ENCODE assay signal across 36 cellular contexts in the genomic region with DNA sequence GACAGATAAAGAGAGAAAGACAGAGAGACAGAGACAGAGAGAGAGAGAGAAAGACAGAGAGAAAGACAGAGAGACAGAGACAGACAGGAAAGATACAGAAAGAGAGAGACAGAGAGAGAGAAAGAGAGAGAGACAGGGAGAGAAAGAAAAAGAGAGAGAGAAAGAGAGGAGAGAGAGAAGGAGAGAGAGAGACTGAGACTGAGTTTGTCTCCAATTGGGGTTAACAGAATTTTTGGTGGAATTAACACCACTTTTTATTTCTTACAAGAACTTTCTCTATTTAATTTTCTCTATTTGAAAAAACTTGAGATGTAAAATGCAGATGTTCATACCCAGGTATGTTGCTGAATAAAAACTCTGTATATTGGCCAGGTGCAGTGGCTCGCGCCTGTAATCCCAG. TPM values are rescaled to one million over a fixed set of nuclear protein-coding genes. Genes with fewer than 3 reads are reported as not detected.
DNase-seq lines count a peak whose midpoint lies in the region; ATAC-seq and TF ChIP-seq lines count a peak whose summit lies in the region.
"Had no signal": no experiment of that assay in that cellular context is flagged by ENCODE, and none has a peak within 500 bp of the region (broad histone marks: within the 10 kb centered on the region; RNA-seq: fewer than 3 reads in every experiment).

No MANE protein-coding gene starts in this region.

- peaks cover 63% of the 10 kb centered on the region for H3K4me1 Mint-ChIP-seq in HFFc6 (ENCODE audit: low read depth)
- peaks cover 30% of the 10 kb centered on the region for H3K4me1 Mint-ChIP-seq in glutamatergic neuron (ENCODE audit: low read depth, unreplicated experiment)
- peaks cover 4% of the 10 kb centered on the region for H3K4me1 Mint-ChIP-seq in nephron progenitor cell
- no peaks in the 10 kb centered on the region for H3K4me1 Mint-ChIP-seq in activated naive CD4-positive, alpha-beta T cell treated with anti-CD3 and anti-CD28 coated beads for 36 hours (ENCODE audit: low read depth)
- H3K4me1 Mint-ChIP-seq: B cell; CD14-positive monocyte; CD4-positive, alpha-beta memory T cell; CD4-positive, CD25-positive, alpha-beta regulatory T cell; CD8-positive, alpha-beta memory T cell had no signal

- H3K4me3 ChIP-seq in HEK293 (ENCODE audit: low read depth, low read length): no peak overlapping the region
- H3K4me3 ChIP-seq: A549; BLaER1; BLaER1 treated with 17β-estradiol and CSF1 and Interleukin-3, amounts not matched to agents 10 nM and 100 nM had no signal

- H3K27ac Mint-ChIP-seq in HFFc6 (peak overlapping the region; percentile 56), glutamatergic neuron (ENCODE audit: unreplicated experiment) (peak overlapping the region; percentile 17), nephron progenitor cell (peak overlapping the region; percentile 44)
- H3K27ac Mint-ChIP-seq in activated naive CD4-positive, alpha-beta T cell treated with anti-CD3 and anti-CD28 coated beads for 36 hours: no peak overlapping the region
- H3K27ac Mint-ChIP-seq: B cell; CD14-positive monocyte; CD4-positive, alpha-beta T cell; CD4-positive, CD25-positive, alpha-beta regulatory T cell; CD8-positive, alpha-beta memory T cell; CD8-positive, alpha-beta T cell had no signal

- TF ChIP-seq CTCF in HEK293 (tag by site-specific recombination; IDR thresholded peaks at IDR 0.05) (no peak), HFFc6 (IDR thresholded peaks at IDR 0.05) (no peak), glutamatergic neuron (IDR thresholded peaks at IDR 0.05; ENCODE audit: partially characterized antibody, unreplicated experiment) (no peak), nephron progenitor cell (IDR thresholded peaks at IDR 0.05) (no peak)

- intact Hi-C loops in activated naive CD4-positive, alpha-beta T cell treated with anti-CD3 and anti-CD28 coated beads for 36 hours (cut with micrococcal nuclease): no loop called here

- H3K4me1 ChIP-seq in HEK293 (ENCODE audit: control insufficient read depth, insufficient read depth, low read length): no peaks in the 10 kb centered on the region
- H3K4me1 ChIP-seq: Caco-2 had no signal

- H3K27me3 Mint-ChIP-seq in HFFc6 (ENCODE audit: insufficient read depth): peaks cover 3% of the 10 kb centered on the region
- H3K27me3 Mint-ChIP-seq in glutamatergic neuron (ENCODE audit: unreplicated experiment): peaks cover 3% of the 10 kb centered on the region
- peaks cover 6% of the 10 kb centered on the region for H3K27me3 Mint-ChIP-seq in nephron progenitor cell (ENCODE audit: low read depth, poor library complexity)
- peaks cover 10% of the 10 kb centered on the region for H3K27me3 Mint-ChIP-seq in activated naive CD4-positive, alpha-beta T cell treated with anti-CD3 and anti-CD28 coated beads for 36 hours (ENCODE audit: low read depth)
- H3K27me3 Mint-ChIP-seq: B cell; CD4-positive, alpha-beta T cell; CD4-positive, CD25-positive, alpha-beta regulatory T cell had no signal

- no peak overlapping the region for H3K27ac ChIP-seq in HEK293 (ENCODE audit: extremely low read depth, low read depth, low read length)
- H3K27ac ChIP-seq: 22Rv1; A549; BLaER1; BLaER1 treated with 17β-estradiol and CSF1 and Interleukin-3, amounts not matched to agents 10 nM and 100 nM; C4-2B had no signal

- H3K9me3 ChIP-seq in HEK293 (ENCODE audit: control insufficient read depth, insufficient read depth, low read depth, low read length): no peaks in the 10 kb centered on the region
- H3K9me3 ChIP-seq: A549; BE2C; BLaER1; BLaER1 treated with 17β-estradiol and CSF1 and Interleukin-3, amounts not matched to agents 10 nM and 100 nM; Caco-2 had no signal

- H3K4me3 Mint-ChIP-seq in HFFc6 (no peak overlapping the region; the same call in 1 of the 2 replicates), glutamatergic neuron (ENCODE audit: unreplicated experiment) (peak overlapping the region; percentile 66), nephron progenitor cell (no peak overlapping the region)
- no peak overlapping the region for H3K4me3 Mint-ChIP-seq in activated naive CD4-positive, alpha-beta T cell treated with anti-CD3 and anti-CD28 coated beads for 36 hours
- H3K4me3 Mint-ChIP-seq: B cell; CD14-positive monocyte; CD4-positive, alpha-beta memory T cell; CD4-positive, alpha-beta T cell; CD4-positive, CD25-positive, alpha-beta regulatory T cell; CD8-positive, alpha-beta memory T cell; CD8-positive, alpha-beta T cell had no signal

- POLR2A ChIA-PET in HEK293 (lab: Yijun Ruan, JAX): no interaction called here

- H3K9me3 Mint-ChIP-seq in HFFc6: no peaks in the 10 kb centered on the region
- peaks cover 5% of the 10 kb centered on the region for H3K9me3 Mint-ChIP-seq in glutamatergic neuron (ENCODE audit: unreplicated experiment)
- no peaks in the 10 kb centered on the region for H3K9me3 Mint-ChIP-seq in nephron progenitor cell
- H3K9me3 Mint-ChIP-seq in activated naive CD4-positive, alpha-beta T cell treated with anti-CD3 and anti-CD28 coated beads for 36 hours: no peaks in the 10 kb centered on the region
- H3K9me3 Mint-ChIP-seq: CD4-positive, alpha-beta T cell; CD8-positive, alpha-beta T cell had no signal

- H3K36me3 ChIP-seq in HEK293 (ENCODE audit: control insufficient read depth in 2 of 2, insufficient read depth in 1 of 2, low read length in 2 of 2): peaks cover 0 to 10% of the 10 kb centered on the region in 2 experiments; a peak in 2 of 3 replicates
- H3K36me3 ChIP-seq: BE2C; BLaER1; BLaER1 treated with 17β-estradiol and CSF1 and Interleukin-3, amounts not matched to agents 10 nM and 100 nM had no signal

- peaks cover 61% of the 10 kb centered on the region for H3K36me3 Mint-ChIP-seq in HFFc6 (ENCODE audit: low read depth)
- H3K36me3 Mint-ChIP-seq in glutamatergic neuron (ENCODE audit: unreplicated experiment): peaks cover 9% of the 10 kb centered on the region
- no peaks in the 10 kb centered on the region for H3K36me3 Mint-ChIP-seq in nephron progenitor cell (ENCODE audit: low read depth)
- H3K36me3 Mint-ChIP-seq in activated naive CD4-positive, alpha-beta T cell treated with anti-CD3 and anti-CD28 coated beads for 36 hours (ENCODE audit: low read depth): no peaks in the 10 kb centered on the region
- H3K36me3 Mint-ChIP-seq: CD14-positive monocyte; CD4-positive, alpha-beta memory T cell; CD4-positive, CD25-positive, alpha-beta regulatory T cell; CD8-positive, alpha-beta memory T cell; CD8-positive, alpha-beta T cell had no signal

- ATAC-seq in HG03439 (IDR thresholded peaks at IDR 0.05; ENCODE audit: unreplicated experiment): no peak
- no peak for ATAC-seq in HG03354 (IDR thresholded peaks at IDR 0.05; ENCODE audit: poor library complexity, severe bottlenecking, unreplicated experiment)
- ATAC-seq: A549; CD8-positive, alpha-beta T cell had no signal

- CTCF ChIA-PET in HEK293 (lab: Yijun Ruan, JAX): interaction anchor here (1.5 to 7.4 kb wide), 4 partner anchors 9 to 122 kb away, joined by 7 to 120 read pairs (median 50); no protein-coding TSS in a partner anchor
- CTCF ChIA-PET in activated naive CD4-positive, alpha-beta T cell treated with anti-CD3 and anti-CD28 coated beads for 36 hours (lab: Charles Lee): no interaction called here

- DNase-seq in HFFc6: no peak
- no peak for DNase-seq in glutamatergic neuron
- no peak for DNase-seq in nephron progenitor cell
- no peak for DNase-seq in NCI-H1092 treated with DMSO at 0.1 percent for 48 hours (lab: John Stamatoyannopoulos, UW)
- no peak for DNase-seq in activated naive CD4-positive, alpha-beta T cell treated with anti-CD3 and anti-CD28 coated beads for 36 hours
- DNase-seq: 8988T; ACHN; AML-193; BE2C; C1 segment of cervical spinal cord; Caco-2; Calu3; CD4-positive, alpha-beta memory T cell; CD4-positive, alpha-beta T cell; CD4-positive, CD25-positive, alpha-beta regulatory T cell; CD8-positive, alpha-beta memory T cell; CD8-positive, alpha-beta T cell; COR-L47; DMS 273 treated with DMSO at 0.1 percent for 48 hours; DMS153; DMS53; DMS79; DMS79 treated with DMSO at 0.1 percent for 48 hours; DND-41; EL had no signal

TF ChIP-seq in HEK293, 187 proteins besides CTCF, POLR2A, EP300 and RAD21:
- TF ChIP-seq PRDM1 (tag by site-specific recombination; IDR thresholded peaks at IDR 0.05) (0 out of 2 replicates have a peak, but pooled peaks have one; percentile 12), ZNF596 (tag by site-specific recombination; IDR thresholded peaks at IDR 0.05) (peak; percentile 91)
- TF ChIP-seq, protein P1, sequence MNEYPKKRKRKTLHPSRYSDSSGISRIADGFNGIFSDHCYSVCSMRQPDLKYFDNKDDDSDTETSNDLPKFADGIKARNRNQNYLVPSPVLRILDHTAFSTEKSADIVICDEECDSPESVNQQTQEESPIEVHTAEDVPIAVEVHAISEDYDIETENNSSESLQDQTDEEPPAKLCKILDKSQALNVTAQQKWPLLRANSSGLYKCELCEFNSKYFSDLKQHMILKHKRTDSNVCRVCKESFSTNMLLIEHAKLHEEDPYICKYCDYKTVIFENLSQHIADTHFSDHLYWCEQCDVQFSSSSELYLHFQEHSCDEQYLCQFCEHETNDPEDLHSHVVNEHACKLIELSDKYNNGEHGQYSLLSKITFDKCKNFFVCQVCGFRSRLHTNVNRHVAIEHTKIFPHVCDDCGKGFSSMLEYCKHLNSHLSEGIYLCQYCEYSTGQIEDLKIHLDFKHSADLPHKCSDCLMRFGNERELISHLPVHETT (tag by site-specific recombination; IDR thresholded peaks at IDR 0.05): no peak

RNA-seq across cellular contexts. Expression of a gene that starts 56.6 kb away (rescaled TPM):
- total RNA-seq in HFFc6 (2021; fragmentation: NEBNext Ultra II Directional; extraction: Animal tissue kit (Norgen Biotek cat#: 25700)): 100 to 1,000 TPM in 2 of 6 experiments, 10 to 100 TPM in 4; 82.6 to 115 (median 96.4) TPM
- total RNA-seq in glutamatergic neuron (ENCODE audit: unreplicated experiment): 150 TPM
- not detected for total RNA-seq in activated naive CD4-positive, alpha-beta T cell treated with anti-CD3 and anti-CD28 coated beads for 36 hours
- total RNA-seq: A673; B cell; Caco-2; CD4-positive, alpha-beta memory T cell; CD4-positive, alpha-beta T cell; CD4-positive, CD25-positive, alpha-beta regulatory T cell; CD8-positive, alpha-beta memory T cell; CD8-positive, alpha-beta T cell had no signal

Comparison
In these comparisons a context has a peak if more than half of its experiments do, and no peak if none do; other contexts are left out.
1. RNA of a gene that starts 56.6 kb away (total RNA-seq): 150 TPM in glutamatergic neuron (single experiment) and 82.6 to 115 TPM in HFFc6; not detected in activated naive CD4-positive, alpha-beta T cell treated with anti-CD3 and anti-CD28 coated beads for 36 hours; every median in the first group is over 10 times any median in the second.